ENCODE assay signal across 23 cellular contexts in genomic region chr1:12711421-12712005, GRCh38. TPM values are rescaled to one million over a fixed set of nuclear protein-coding genes. Genes with fewer than 3 reads are reported as not detected.
"Had no signal": no experiment of that assay in that cellular context is flagged by ENCODE, and none has a peak within 500 bp of the region (broad histone marks: within the 10 kb centered on the region; RNA-seq: fewer than 3 reads in every experiment).

No MANE protein-coding gene starts in this region.

- H3K27ac Mint-ChIP-seq: activated naive CD4-positive, alpha-beta T cell treated with anti-CD3 and anti-CD28 coated beads for 36 hours; activated naive CD8-positive, alpha-beta T cell treated with anti-CD3 and anti-CD28 coated beads, Interleukin-2, amount 50 U/mL, for 24 hours; activated T-helper 2 cell treated with anti-CD3 and anti-CD28 coated beads, Interferon-gamma antibody, Interleukin-2, Interleukin-4, amounts not matched to agents 10 μg/mL and 5 μg/mL and 100 μg/mL, durations not matched to agents 14 hours and 24 hours and 36 hours; dendritic cell treated with granulocyte-macrophage colony-stimulating factor and Interleukin-4, amounts not matched to agents 40 ng/mL and 50 ng/mL, for 4 days; natural killer cell treated with Interleukin-12 subunit alpha and Interleukin-12 subunit beta and Interleukin-15 and Interleukin-18, amount 100 ng/mL, for 72 hours; progenitor cell of endocrine pancreas had no signal

- H3K36me3 ChIP-seq: left ventricle myocardium inferior, right atrium auricular region, transverse colon had no signal

- H3K4me3 Mint-ChIP-seq: activated naive CD4-positive, alpha-beta T cell treated with anti-CD3 and anti-CD28 coated beads for 36 hours; activated naive CD8-positive, alpha-beta T cell treated with anti-CD3 and anti-CD28 coated beads, Interleukin-2, amount 50 U/mL, for 24 hours; dendritic cell treated with granulocyte-macrophage colony-stimulating factor and Interleukin-4, amounts not matched to agents 40 ng/mL and 50 ng/mL, for 4 days; natural killer cell treated with Interleukin-12 subunit alpha and Interleukin-12 subunit beta and Interleukin-15 and Interleukin-18, amount 100 ng/mL, for 72 hours had no signal

- ATAC-seq: activated naive CD8-positive, alpha-beta T cell treated with anti-CD3 and anti-CD28 coated beads, Interleukin-2, amount 50 U/mL, for 24 hours; natural killer cell treated with Interleukin-12 subunit alpha and Interleukin-12 subunit beta and Interleukin-15 and Interleukin-18, amount 100 ng/mL, for 72 hours had no signal

- H3K27me3 Mint-ChIP-seq: progenitor cell of endocrine pancreas had no signal

- H3K36me3 Mint-ChIP-seq: natural killer cell treated with Interleukin-12 subunit alpha and Interleukin-12 subunit beta and Interleukin-15 and Interleukin-18, amount 100 ng/mL, for 72 hours had no signal

- DNase-seq: activated CD4-positive, alpha-beta T cell treated with anti-CD3 and anti-CD28 coated beads for 1 hour; activated CD4-positive, alpha-beta T cell treated with anti-CD3 and anti-CD28 coated beads, Interleukin-2, amount 50 U/mL, for 4 hours; activated naive CD4-positive, alpha-beta T cell treated with anti-CD3 and anti-CD28 coated beads for 36 hours; activated naive CD8-positive, alpha-beta T cell treated with anti-CD3 and anti-CD28 coated beads, Interleukin-2, amount 50 U/mL, for 24 hours; effector memory CD4-positive, alpha-beta T cell; kidney; left ventricle myocardium inferior; occipital lobe; stimulated activated CD4-positive, alpha-beta T cell treated with anti-CD3 and anti-CD28 coated beads, Interleukin-4, amount 100 ng/mL, for 24 hours; stimulated activated naive CD4-positive, alpha-beta T cell; T-helper 1 cell; transverse colon had no signal

- H3K27me3 ChIP-seq: right atrium auricular region, transverse colon had no signal

- H3K4me1 Mint-ChIP-seq: activated naive CD8-positive, alpha-beta T cell treated with anti-CD3 and anti-CD28 coated beads, Interleukin-2, amount 50 U/mL, for 24 hours had no signal

- H3K27ac ChIP-seq: left ventricle myocardium inferior, right atrium auricular region, skin epidermis, transverse colon, VCaP had no signal

- H3K9me3 ChIP-seq: left ventricle myocardium inferior, right atrium auricular region, transverse colon had no signal

- H3K9me3 Mint-ChIP-seq: activated naive CD4-positive, alpha-beta T cell treated with anti-CD3 and anti-CD28 coated beads for 36 hours; activated naive CD8-positive, alpha-beta T cell treated with anti-CD3 and anti-CD28 coated beads, Interleukin-2, amount 50 U/mL, for 24 hours; activated T-helper 2 cell treated with anti-CD3 and anti-CD28 coated beads, Interferon-gamma antibody, Interleukin-2, Interleukin-4, amounts not matched to agents 10 μg/mL and 5 μg/mL and 100 μg/mL, durations not matched to agents 14 hours and 24 hours and 36 hours; dendritic cell treated with granulocyte-macrophage colony-stimulating factor and Interleukin-4, amounts not matched to agents 40 ng/mL and 50 ng/mL, for 4 days; natural killer cell treated with Interleukin-12 subunit alpha and Interleukin-12 subunit beta and Interleukin-15 and Interleukin-18, amount 100 ng/mL, for 72 hours had no signal

- H3K4me1 ChIP-seq: right atrium auricular region, transverse colon had no signal

- H3K4me3 ChIP-seq: left ventricle myocardium inferior, right atrium auricular region, skin epidermis, transverse colon had no signal

RNA-seq across cellular contexts. Expression of gene AADACL3, which starts 4.4 kb away (rescaled TPM):
- total RNA-seq: activated naive CD4-positive, alpha-beta T cell treated with anti-CD3 and anti-CD28 coated beads for 36 hours; activated T-helper 2 cell treated with anti-CD3 and anti-CD28 coated beads, Interferon-gamma antibody, Interleukin-2, Interleukin-4, amounts not matched to agents 10 μg/mL and 5 μg/mL and 100 μg/mL, durations not matched to agents 14 hours and 24 hours and 36 hours; bronchial epithelial cell; cerebellum; fibroblast of lung; kidney; left ventricle myocardium inferior; natural killer cell treated with Interleukin-12 subunit alpha and Interleukin-12 subunit beta and Interleukin-15 and Interleukin-18, amount 100 ng/mL, for 72 hours; occipital lobe; progenitor cell of endocrine pancreas; right atrium auricular region; transverse colon had no signal
- polyA plus RNA-seq: fibroblast of lung had no signal

RNA-seq across cellular contexts. Expression of gene CFAP107, which starts 34.5 kb away (rescaled TPM):
- total RNA-seq: activated naive CD4-positive, alpha-beta T cell treated with anti-CD3 and anti-CD28 coated beads for 36 hours; activated T-helper 2 cell treated with anti-CD3 and anti-CD28 coated beads, Interferon-gamma antibody, Interleukin-2, Interleukin-4, amounts not matched to agents 10 μg/mL and 5 μg/mL and 100 μg/mL, durations not matched to agents 14 hours and 24 hours and 36 hours; astrocyte; bronchial epithelial cell; fibroblast of lung; kidney; left ventricle myocardium inferior; natural killer cell treated with Interleukin-12 subunit alpha and Interleukin-12 subunit beta and Interleukin-15 and Interleukin-18, amount 100 ng/mL, for 72 hours; occipital lobe; right atrium auricular region; transverse colon had no signal
- polyA plus RNA-seq: fibroblast of lung had no signal
